ENCODE assay signal across 35 cellular contexts in genomic region chr6:112365952-112366351, GRCh38. TPM values are rescaled to one million over a fixed set of nuclear protein-coding genes. Genes with fewer than 3 reads are reported as not detected.
"Had no signal": no experiment of that assay in that cellular context is flagged by ENCODE, and none has a peak within 500 bp of the region (broad histone marks: within the 10 kb centered on the region; RNA-seq: fewer than 3 reads in every experiment).

No MANE protein-coding gene starts in this region.

- ATAC-seq: effector memory CD8-positive, alpha-beta T cell; esophagus mucosa; gastrocnemius medialis; heart right ventricle; left cardiac atrium; left ventricle myocardium superior; mucosa of descending colon had no signal

- H3K27ac ChIP-seq: epithelial cell of prostate, esophagus squamous epithelium, gastrocnemius medialis, heart right ventricle, left lung, lower lobe of right lung had no signal

- H3K4me1 ChIP-seq: gastrocnemius medialis, left lung, lower lobe of right lung had no signal

- FAIRE-seq: colon, endometrium, islet of Langerhans, keratinocyte had no signal

- H3K4me3 Mint-ChIP-seq: dendritic cell treated with granulocyte-macrophage colony-stimulating factor and Interleukin-4, amounts not matched to agents 40 ng/mL and 50 ng/mL, for 4 days; effector memory CD8-positive, alpha-beta T cell; endodermal cell; mesothelial cell of epicardium; naive B cell had no signal

- H3K9me3 Mint-ChIP-seq: dendritic cell treated with granulocyte-macrophage colony-stimulating factor and Interleukin-4, amounts not matched to agents 40 ng/mL and 50 ng/mL, for 4 days; effector memory CD8-positive, alpha-beta T cell; endodermal cell; mesothelial cell of epicardium; naive B cell had no signal

- H3K4me3 ChIP-seq: esophagus squamous epithelium, gastrocnemius medialis, heart right ventricle, left lung, lower lobe of right lung, mucosa of descending colon had no signal

- H3K27ac Mint-ChIP-seq: dendritic cell treated with granulocyte-macrophage colony-stimulating factor and Interleukin-4, amounts not matched to agents 40 ng/mL and 50 ng/mL, for 4 days; effector memory CD8-positive, alpha-beta T cell; endodermal cell; mesothelial cell of epicardium had no signal

- H3K4me1 Mint-ChIP-seq: endodermal cell, naive B cell had no signal

- H3K36me3 Mint-ChIP-seq: mesothelial cell of epicardium, naive B cell had no signal

- H3K36me3 ChIP-seq: esophagus squamous epithelium, gastrocnemius medialis, heart right ventricle, left lung, lower lobe of right lung had no signal

- H3K27me3 ChIP-seq: gastrocnemius medialis had no signal

- DNase-seq: cortex of kidney; effector CD8-positive, alpha-beta T cell; effector memory CD8-positive, alpha-beta T cell; endodermal cell; erythroblast; esophagus squamous epithelium; foreskin fibroblast; foreskin melanocyte; gastrocnemius medialis; glutamatergic neuron; head of caudate nucleus; heart right ventricle; hippocampal formation; kidney glomerular epithelial cell; left cardiac atrium; left ventricle myocardium superior; lower lobe of right lung; mesenchymal stem cell; mucosa of descending colon; naive B cell had no signal

- H3K9me3 ChIP-seq: esophagus squamous epithelium, gastrocnemius medialis, heart right ventricle, left lung, lower lobe of right lung, mucosa of descending colon had no signal

RNA-seq across cellular contexts. Expression of gene RFPL4B, which starts 18.8 kb away (rescaled TPM):
- total RNA-seq: dermis microvascular lymphatic vessel endothelial cell, endodermal cell, esophagus mucosa, esophagus squamous epithelium, gastrocnemius medialis, glomerular endothelial cell, left cardiac atrium, left lung, left ventricle myocardium superior, lower leg skin, lower lobe of right lung, lung microvascular endothelial cell, mesenteric fat pad, mesothelial cell of epicardium, mucosa of descending colon, myocyte had no signal
- polyA plus RNA-seq: heart right ventricle, keratinocyte had no signal
